Comparison of ENCODE assay signal across 20 cellular contexts in the genomic region with DNA sequence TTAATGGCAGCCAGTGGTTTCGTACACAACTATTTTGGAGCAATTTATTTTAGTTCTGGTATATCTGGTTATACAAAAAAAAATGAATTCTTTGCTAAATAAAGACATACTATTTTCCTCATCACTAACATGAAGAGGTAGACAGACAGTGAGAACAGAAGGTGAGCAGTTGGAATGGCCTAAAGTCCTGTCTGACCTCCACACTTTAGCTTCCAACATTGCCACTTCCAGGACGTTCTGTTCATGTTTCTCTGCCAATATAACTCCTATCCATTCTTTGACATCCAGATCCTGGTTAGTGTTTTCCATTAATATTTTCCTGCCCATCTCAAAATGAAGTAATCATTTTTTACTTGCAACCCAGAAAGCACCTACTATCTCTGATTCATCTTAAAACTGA.
A peak's percentile ranks its signal among the peaks of the same experiment; 100 is the strongest.
DNase-seq lines count a peak whose midpoint lies in the region; ATAC-seq and TF ChIP-seq lines count a peak whose summit lies in the region.
"Had no signal": no experiment of that assay in that cellular context is flagged by ENCODE, and none has a peak within 500 bp of the region (broad histone marks: within the 10 kb centered on the region; RNA-seq: fewer than 3 reads in every experiment).

No MANE protein-coding gene starts in this region.

- H3K4me3 Mint-ChIP-seq in T-helper 17 cell (no peak overlapping the region), CD14-positive monocyte (no peak overlapping the region)
- H3K4me3 Mint-ChIP-seq: CD8-positive, alpha-beta T cell; GM23338; H9 had no signal

- H3K36me3 Mint-ChIP-seq in T-helper 17 cell (ENCODE audit: low read depth): peaks cover 7% of the 10 kb centered on the region
- peaks cover 20 to 27% of the 10 kb centered on the region in 2 donors for H3K36me3 Mint-ChIP-seq in CD14-positive monocyte
- H3K36me3 Mint-ChIP-seq: CD8-positive, alpha-beta T cell had no signal

- H3K9me3 ChIP-seq in T-helper 17 cell (ENCODE audit: control insufficient read depth, low read length, poor library complexity, severe bottlenecking) (no peaks in the 10 kb centered on the region), stomach (no peaks in the 10 kb centered on the region)
- H3K9me3 ChIP-seq: A549, BE2C, Caco-2 had no signal

- intact Hi-C loops in left ventricle myocardium superior (cut with micrococcal nuclease) (no loop called here), Right ventricle myocardium inferior (cut with DNase I) (no loop called here), stomach (cut with DNase I; ENCODE audit: low total_unique reads) (loop anchor here (10.0 kb wide), 1 partner anchor 386 kb away; no protein-coding TSS in a partner anchor), CD14-positive monocyte (cut with micrococcal nuclease) (no loop called here)

- 82 to 90% (median 87%) methylated on average over 2 of the region's 2 CpGs for WGBS in stomach, 5 donors

- H3K27ac Mint-ChIP-seq in T-helper 17 cell (peak overlapping the region; percentile 56), CD14-positive monocyte (no peak overlapping the region)
- H3K27ac Mint-ChIP-seq: CD8-positive, alpha-beta T cell; GM23338; H9 had no signal

- ATAC-seq in left ventricle myocardium superior (peak; percentile 49), Right ventricle myocardium inferior (no peak), T-helper 17 cell (no peak)
- ATAC-seq: A549; CD8-positive, alpha-beta T cell; GM23338; HCT116 had no signal

- no peaks in the 10 kb centered on the region for H3K9me3 Mint-ChIP-seq in CD14-positive monocyte
- H3K9me3 Mint-ChIP-seq: CD8-positive, alpha-beta T cell; GM23338; H9 had no signal

- H3K4me3 ChIP-seq in stomach: no peak overlapping the region
- H3K4me3 ChIP-seq: A549; BLaER1 treated with 17β-estradiol and CSF1 and Interleukin-3, amounts not matched to agents 10 nM and 100 nM; GM23338 had no signal

- TF ChIP-seq EP300 in stomach (IDR thresholded peaks at IDR 0.05): no peak

- TF ChIP-seq CTCF in stomach (IDR thresholded peaks at IDR 0.05): no peak
- TF ChIP-seq CTCF in CD14-positive monocyte (IDR thresholded peaks at IDR 0.05): no peak

- H3K4me1 Mint-ChIP-seq in T-helper 17 cell (peaks cover 34% of the 10 kb centered on the region), CD14-positive monocyte (peaks cover 44% of the 10 kb centered on the region)

- no peak for TF ChIP-seq POLR2A in stomach (IDR thresholded peaks at IDR 0.05)

- no peaks in the 10 kb centered on the region for H3K27me3 ChIP-seq in stomach
- H3K27me3 ChIP-seq: BE2C; BLaER1 treated with 17β-estradiol and CSF1 and Interleukin-3, amounts not matched to agents 10 nM and 100 nM had no signal

- H3K27ac ChIP-seq in stomach: no peak overlapping the region
- H3K27ac ChIP-seq: A549; BLaER1 treated with 17β-estradiol and CSF1 and Interleukin-3, amounts not matched to agents 10 nM and 100 nM had no signal

- DNase-seq in left ventricle myocardium superior (no peak), Right ventricle myocardium inferior (ENCODE audit: missing footprints) (no peak), T-helper 17 cell (no peak), cerebellum (ENCODE audit: low spot score) (peak; percentile 31), stomach (no peak), CD14-positive monocyte (ENCODE audit: low spot score) (no peak)
- DNase-seq: 8988T; ACHN; AML-193; BE2C; Caco-2; CD8-positive, alpha-beta T cell; DMS153; DND-41; GDM1; H9 had no signal

- no peaks in the 10 kb centered on the region for H3K27me3 Mint-ChIP-seq in T-helper 17 cell
- no peaks in the 10 kb centered on the region for H3K27me3 Mint-ChIP-seq in CD14-positive monocyte (ENCODE audit: low read depth in 3 of 3)

- H3K36me3 ChIP-seq in stomach: no peaks in the 10 kb centered on the region
- H3K36me3 ChIP-seq: BE2C; BLaER1 treated with 17β-estradiol and CSF1 and Interleukin-3, amounts not matched to agents 10 nM and 100 nM had no signal

- peaks cover 0 to 13% (median 5%) of the 10 kb centered on the region in 4 donors for H3K4me1 ChIP-seq in stomach
- H3K4me1 ChIP-seq: A549, Caco-2 had no signal
